In the genomic region with DNA sequence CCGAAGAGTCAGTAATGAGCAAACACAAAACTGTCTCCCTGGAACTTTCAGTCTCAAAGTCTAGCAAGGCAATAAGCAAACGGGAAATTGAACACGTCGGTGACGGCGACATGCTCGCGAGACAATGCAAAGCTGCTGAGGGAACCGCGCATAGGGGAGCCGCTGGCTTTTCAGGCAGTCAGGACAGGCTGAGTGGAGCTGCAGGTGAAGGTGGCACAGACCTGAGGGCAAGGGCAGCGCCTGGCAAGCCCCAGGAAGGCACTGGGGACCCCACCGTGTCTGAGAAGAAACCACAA, we compare ENCODE assay signal across 26 cellular contexts. TPM values are rescaled to one million over a fixed set of nuclear protein-coding genes. Genes with fewer than 3 reads are reported as not detected.
DNase-seq lines count a peak whose midpoint lies in the region; ATAC-seq, FAIRE-seq and TF ChIP-seq lines count a peak whose summit lies in the region.
"Had no signal": no experiment of that assay in that cellular context is flagged by ENCODE, and none has a peak within 500 bp of the region (broad histone marks: within the 10 kb centered on the region; RNA-seq: fewer than 3 reads in every experiment).

No MANE protein-coding gene starts in this region.

- H3K4me1 Mint-ChIP-seq in activated T-cell treated with anti-CD3 and anti-CD28 coated beads, Interleukin-2, amount 50 U/mL, for 72 hours (ENCODE audit: low read depth) = peaks cover 19% of the 10 kb centered on the region
- H3K4me1 Mint-ChIP-seq in glutamatergic neuron (ENCODE audit: low read depth, unreplicated experiment) = peaks cover 16% of the 10 kb centered on the region

- H3K79me2 ChIP-seq in OCI-LY7 (ENCODE audit: insufficient read depth, low read depth, low read length) = peaks cover 33% of the 10 kb centered on the region

- DNase-seq in activated T-cell treated with anti-CD3 and anti-CD28 coated beads, Interleukin-2, amount 50 U/mL, for 72 hours = no peak
- DNase-seq in activated T-cell treated with anti-CD3 and anti-CD28 coated beads, Interleukin-2, amount 50 U/mL, for 48 hours = no peak
- no peak for DNase-seq in glutamatergic neuron
- DNase-seq in upper lobe of right lung = no peak
- DNase-seq in OCI-LY7 (ENCODE audit: low spot score) = no peak
- no peak for DNase-seq in D721Med (ENCODE audit: insufficient read length, low spot score)
- DNase-seq: activated CD4-positive, alpha-beta T cell treated with anti-CD3 and anti-CD28 coated beads for 4 hours; activated effector memory CD4-positive, alpha-beta T cell treated with anti-CD3 and anti-CD28 coated beads, Interleukin-2, amount 50 U/mL, for 16 hours; adrenal gland; dermis blood vessel endothelial cell; DMS 273 treated with DMSO at 0.1 percent for 48 hours; GDM1; GOT3; hypothalamus; islet precursor cell; NCI-H1436; NCI-H524 treated with DMSO at 0.1 percent for 48 hours; right cardiac atrium; stimulated activated CD4-positive, alpha-beta T cell treated with anti-CD3 and anti-CD28 coated beads, Interleukin-15, amount 100 ng/mL, for 24 hours; stimulated activated naive CD8-positive, alpha-beta T cell treated with anti-CD3 and anti-CD28 coated beads, Interleukin-15, Interleukin-2, amounts not matched to agents 100 U/mL and 50 U/mL, for 24 hours; SW 1271; upper lobe of left lung had no signal

- peaks cover 3% of the 10 kb centered on the region; the same call in 1 of the 2 replicates for H4K20me1 ChIP-seq in OCI-LY7 (ENCODE audit: insufficient read depth, low read length)

- H3K4me3 Mint-ChIP-seq in activated T-cell treated with anti-CD3 and anti-CD28 coated beads, Interleukin-2, amount 50 U/mL, for 72 hours = no peak overlapping the region
- H3K4me3 Mint-ChIP-seq in glutamatergic neuron (ENCODE audit: unreplicated experiment) = no peak overlapping the region

- intact Hi-C loops in upper lobe of right lung (cut with DNase I) = no loop called here
- intact Hi-C loops in OCI-LY7 (cut with micrococcal nuclease; ENCODE audit: unreplicated experiment) = no loop called here

- no TSS peak for BruUV-seq in OCI-LY7 (replicated peaks; lab: Mats Ljungman, UMichigan)

- no peaks in the 10 kb centered on the region for H3K9me2 ChIP-seq in OCI-LY7 (ENCODE audit: insufficient read depth, low read length)

- H3K27ac ChIP-seq in upper lobe of right lung (peak overlapping the region; percentile 17), OCI-LY7 (ENCODE audit: low read depth, low read length, poor library complexity, severe bottlenecking) (no peak overlapping the region)
- H3K27ac ChIP-seq: A549 had no signal

- H3K36me3 Mint-ChIP-seq in activated T-cell treated with anti-CD3 and anti-CD28 coated beads, Interleukin-2, amount 50 U/mL, for 72 hours (ENCODE audit: insufficient read depth in 2 of 2) = peaks cover 5 to 9% of the 10 kb centered on the region in 2 donors
- H3K36me3 Mint-ChIP-seq in glutamatergic neuron (ENCODE audit: unreplicated experiment) = no peaks in the 10 kb centered on the region

- no peak for ATAC-seq in activated T-cell treated with anti-CD3 and anti-CD28 coated beads, Interleukin-2, amount 50 U/mL, for 72 hours (replicated peaks in 1 of 2)
- no peak for ATAC-seq in upper lobe of right lung
- ATAC-seq: A549; Right ventricle myocardium inferior; stimulated activated naive CD8-positive, alpha-beta T cell treated with anti-CD3 and anti-CD28 coated beads, Interleukin-15, Interleukin-2, amounts not matched to agents 100 U/mL and 50 U/mL, for 24 hours had no signal

- H3K9me3 Mint-ChIP-seq in activated T-cell treated with anti-CD3 and anti-CD28 coated beads, Interleukin-2, amount 50 U/mL, for 72 hours = no peaks in the 10 kb centered on the region
- peaks cover 12% of the 10 kb centered on the region for H3K9me3 Mint-ChIP-seq in glutamatergic neuron (ENCODE audit: unreplicated experiment)

- no peak overlapping the region for H3K4me2 ChIP-seq in OCI-LY7 (ENCODE audit: low read length)
- H3K4me2 ChIP-seq: A549 had no signal

- H3K36me3 ChIP-seq in upper lobe of right lung (peaks cover 27% of the 10 kb centered on the region), OCI-LY7 (ENCODE audit: insufficient read depth, low read length) (peaks cover 70% of the 10 kb centered on the region)

- H3K27me3 ChIP-seq in upper lobe of right lung = no peaks in the 10 kb centered on the region
- H3K27me3 ChIP-seq: adrenal gland, upper lobe of left lung had no signal

- CTCF ChIA-PET in OCI-LY7 (lab: Charles Lee; ENCODE audit: unreplicated experiment) = no interaction called here

- H3K27me3 Mint-ChIP-seq in activated T-cell treated with anti-CD3 and anti-CD28 coated beads, Interleukin-2, amount 50 U/mL, for 72 hours (ENCODE audit: low read depth) = no peaks in the 10 kb centered on the region
- peaks cover 8% of the 10 kb centered on the region for H3K27me3 Mint-ChIP-seq in glutamatergic neuron (ENCODE audit: unreplicated experiment)

- H3K4me3 ChIP-seq in upper lobe of right lung (no peak overlapping the region), OCI-LY7 (ENCODE audit: low read depth, low read length, poor library complexity, severe bottlenecking) (no peak overlapping the region)
- H3K4me3 ChIP-seq: A549, adrenal gland, lung, upper lobe of left lung had no signal

- H3K9me3 ChIP-seq in upper lobe of right lung (no peaks in the 10 kb centered on the region), OCI-LY7 (ENCODE audit: low read length) (no peaks in the 10 kb centered on the region)
- H3K9me3 ChIP-seq: A549, adrenal gland, upper lobe of left lung had no signal

- no peak for TF ChIP-seq CTCF in glutamatergic neuron (IDR thresholded peaks at IDR 0.05; ENCODE audit: partially characterized antibody, unreplicated experiment)
- TF ChIP-seq CTCF in upper lobe of right lung (IDR thresholded peaks at IDR 0.05) = no peak
- TF ChIP-seq CTCF in OCI-LY7 (conservative IDR thresholded peaks at IDR 0.05; ENCODE audit: low read length) = no peak
- no peak for TF ChIP-seq CTCF in D721Med (IDR thresholded peaks at IDR 0.05; ENCODE audit: insufficient read depth, missing control alignments)

- H2AFZ ChIP-seq in OCI-LY7 (ENCODE audit: low read length) = no peak overlapping the region

- peak overlapping the region; percentile 52 for H3K27ac Mint-ChIP-seq in activated T-cell treated with anti-CD3 and anti-CD28 coated beads, Interleukin-2, amount 50 U/mL, for 72 hours
- peak overlapping the region; percentile 31 for H3K27ac Mint-ChIP-seq in glutamatergic neuron (ENCODE audit: unreplicated experiment)

- H3K4me1 ChIP-seq in upper lobe of right lung (peaks cover 24% of the 10 kb centered on the region), OCI-LY7 (ENCODE audit: insufficient read depth, low read length, poor library complexity, severe bottlenecking) (peaks cover 10% of the 10 kb centered on the region)

- POLR2A ChIA-PET in OCI-LY7 (lab: Charles Lee) = no interaction called here

- FAIRE-seq in D721Med (lab: Jason Lieb, UNC) = no peak
- FAIRE-seq: A549, bronchial epithelial cell had no signal

RNA-seq across cellular contexts. Expression of a gene that starts 4.9 kb away (rescaled TPM):
- total RNA-seq in activated T-cell treated with anti-CD3 and anti-CD28 coated beads, Interleukin-2, amount 50 U/mL, for 72 hours = 100 to 1,000 TPM; 108 to 131 TPM
- total RNA-seq in glutamatergic neuron (ENCODE audit: unreplicated experiment) (147 TPM), upper lobe of right lung (81.9 TPM), OCI-LY7 (2022) (146 and 162 TPM in 2 replicates)
- total RNA-seq in OCI-LY7 (2014; rRNA removed; shearing (Covaris generic)) = 128 and 142 TPM in 2 replicates

RNA-seq across cellular contexts. Expression of a gene that starts 5.0 kb away (rescaled TPM):
- total RNA-seq in activated T-cell treated with anti-CD3 and anti-CD28 coated beads, Interleukin-2, amount 50 U/mL, for 72 hours = 10 to 100 TPM; 18.0 to 22.8 TPM
- total RNA-seq in glutamatergic neuron (ENCODE audit: unreplicated experiment) = 18.7 TPM
- total RNA-seq in upper lobe of right lung = 20.4 TPM
- 16.6 and 18.5 TPM in 2 replicates for total RNA-seq in OCI-LY7 (2014; rRNA removed; shearing (Covaris generic))
- total RNA-seq in OCI-LY7 (2022) = 20.3 and 20.6 TPM in 2 replicates

RNA-seq across cellular contexts. Expression of a gene that starts 11.2 kb away (rescaled TPM):
- 10 to 100 TPM; 11.0 to 11.9 TPM for total RNA-seq in activated T-cell treated with anti-CD3 and anti-CD28 coated beads, Interleukin-2, amount 50 U/mL, for 72 hours
- total RNA-seq in glutamatergic neuron (ENCODE audit: unreplicated experiment) (45.5 TPM), upper lobe of right lung (14.2 TPM), OCI-LY7 (2022) (31.3 and 32.2 TPM in 2 replicates)
- 41.8 and 57.1 TPM in 2 replicates for total RNA-seq in OCI-LY7 (2014; rRNA removed; shearing (Covaris generic))

RNA-seq across cellular contexts. Expression of a gene that starts 11.5 kb away (rescaled TPM):
- under 1 TPM; 0.91 to 0.95 TPM for total RNA-seq in activated T-cell treated with anti-CD3 and anti-CD28 coated beads, Interleukin-2, amount 50 U/mL, for 72 hours
- 1.3 TPM for total RNA-seq in glutamatergic neuron (ENCODE audit: unreplicated experiment)
- total RNA-seq in upper lobe of right lung = 0.32 TPM
- total RNA-seq in OCI-LY7 (2014; rRNA removed; shearing (Covaris generic)) = 0.41 and 1.1 TPM in 2 replicates
- 0.99 and 1.2 TPM in 2 replicates for total RNA-seq in OCI-LY7 (2022)

RNA-seq across cellular contexts. Expression of a gene that starts 11.9 kb away (rescaled TPM):
- total RNA-seq in activated T-cell treated with anti-CD3 and anti-CD28 coated beads, Interleukin-2, amount 50 U/mL, for 72 hours = 10 to 100 TPM; 28.6 to 37.9 TPM
- total RNA-seq in glutamatergic neuron (ENCODE audit: unreplicated experiment) (1,099 TPM), upper lobe of right lung (55.2 TPM), OCI-LY7 (2022) (47.6 and 47.7 TPM in 2 replicates)
- total RNA-seq in OCI-LY7 (2014; rRNA removed; shearing (Covaris generic)) = 26.3 and 26.8 TPM in 2 replicates
